1 cellular context compared by ENCODE assay signal in the genomic region with DNA sequence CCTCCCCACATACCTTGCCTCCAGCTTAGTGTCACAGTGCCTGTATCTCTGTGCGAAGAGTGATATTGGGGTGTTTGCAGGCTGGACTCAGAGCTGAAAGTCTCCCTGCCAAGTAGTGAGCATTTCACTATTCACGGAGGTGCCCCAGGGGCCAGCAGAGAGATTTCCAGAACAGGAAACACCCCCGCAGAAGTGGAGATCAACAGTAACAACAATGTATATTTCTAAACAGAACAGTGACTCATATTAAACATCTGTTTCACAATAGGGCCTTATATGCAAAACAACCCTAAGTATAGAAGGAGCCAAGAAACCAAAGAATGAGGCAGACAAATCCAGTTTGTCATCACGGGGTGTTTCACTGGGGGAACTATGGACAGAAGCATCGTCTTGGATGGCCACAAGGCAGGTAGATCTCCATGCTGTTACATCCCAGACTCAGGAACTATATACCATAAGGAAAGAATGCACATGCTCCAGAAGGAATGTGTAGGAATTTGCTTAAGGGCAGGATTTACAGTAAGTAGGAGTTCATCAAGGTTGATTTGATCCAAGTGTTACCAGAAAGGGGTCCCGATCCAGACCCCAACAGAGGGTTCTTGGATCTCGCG.
A peak's percentile ranks its signal among the peaks of the same experiment; 100 is the strongest.
TF ChIP-seq lines count a peak whose summit lies in the region.

No MANE protein-coding gene starts in this region.

TF ChIP-seq in IMR-90, 13 proteins besides CTCF, POLR2A, EP300 and RAD21 (continued from another document):
- TF ChIP-seq, protein P1, sequence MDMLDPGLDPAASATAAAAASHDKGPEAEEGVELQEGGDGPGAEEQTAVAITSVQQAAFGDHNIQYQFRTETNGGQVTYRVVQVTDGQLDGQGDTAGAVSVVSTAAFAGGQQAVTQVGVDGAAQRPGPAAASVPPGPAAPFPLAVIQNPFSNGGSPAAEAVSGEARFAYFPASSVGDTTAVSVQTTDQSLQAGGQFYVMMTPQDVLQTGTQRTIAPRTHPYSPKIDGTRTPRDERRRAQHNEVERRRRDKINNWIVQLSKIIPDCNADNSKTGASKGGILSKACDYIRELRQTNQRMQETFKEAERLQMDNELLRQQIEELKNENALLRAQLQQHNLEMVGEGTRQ (IDR thresholded peaks at IDR 0.05; ENCODE audit: low read depth, low read length), result no peak
- peak; percentile 88 for TF ChIP-seq FOS (IDR thresholded peaks at IDR 0.05; ENCODE audit: low read depth, low read length)
TF ChIP-seq in IMR-90: peak in this region for 2.
